10 cellular contexts compared by ENCODE assay signal in genomic region chr2:218002792-218003191, GRCh38. TPM values are rescaled to one million over a fixed set of nuclear protein-coding genes. Genes with fewer than 3 reads are reported as not detected.
A peak's percentile ranks its signal among the peaks of the same experiment; 100 is the strongest.
DNase-seq lines count a peak whose midpoint lies in the region; ATAC-seq and TF ChIP-seq lines count a peak whose summit lies in the region.
"Had no signal": no experiment of that assay in that cellular context is flagged by ENCODE, and none has a peak within 500 bp of the region (broad histone marks: within the 10 kb centered on the region; RNA-seq: fewer than 3 reads in every experiment).

Gene TNS1 (minus strand): TSS chr2:218002995. CDS start chr2:218002872, 123 bp downstream.

- peak within 1 kb of the TSS; percentile 43 for H3K27ac ChIP-seq in urinary bladder (ENCODE audit: low read depth)

- H3K4me1 ChIP-seq in mucosa of descending colon (ENCODE audit: low read depth) (no peaks in the 10 kb centered on the region), urinary bladder (ENCODE audit: insufficient read depth) (no peaks in the 10 kb centered on the region)

- H3K4me3 ChIP-seq in mucosa of descending colon, result no peak within 1 kb of the TSS
- peak within 1 kb of the TSS; percentile 32 for H3K4me3 ChIP-seq in urinary bladder (ENCODE audit: low read depth, low read length)

- WGBS in urinary bladder, result 41% methylated on average over 15 of the region's 15 CpGs

- H3K9me3 ChIP-seq in mucosa of descending colon, result no peaks in the 10 kb centered on the region

- DNase-seq in NCI-H82 (lab: John Stamatoyannopoulos, UW) (peak; percentile 58), NCI-H82 treated with DMSO at 0.1 percent for 48 hours (lab: John Stamatoyannopoulos, UW; ENCODE audit: unreplicated experiment) (no peak), mucosa of descending colon (peak in 2 of 3 donors; percentile 39 to 63), NCI-H748 treated with DMSO at 0.1 percent for 48 hours (lab: John Stamatoyannopoulos, UW) (no peak), HPDE6-E6E7 (ENCODE audit: extremely low spot score) (no peak), COR-L47 (lab: John Stamatoyannopoulos, UW) (no peak)
- DNase-seq: T-helper 17 cell had no signal

- H3K36me3 ChIP-seq in mucosa of descending colon (ENCODE audit: low read depth) (no peaks in the 10 kb centered on the region), urinary bladder (ENCODE audit: insufficient read depth) (no peaks in the 10 kb centered on the region)

- ATAC-seq in esophagus mucosa (peak; percentile 14), mucosa of descending colon (peak; percentile 40)
- ATAC-seq: T-helper 17 cell had no signal

- intact Hi-C loops in mucosa of descending colon (cut with DNase I, micrococcal nuclease), result no loop called here

- TF ChIP-seq CTCF in mucosa of descending colon (IDR thresholded peaks at IDR 0.05), result no peak

RNA-seq across cellular contexts. Expression of gene TNS1, which starts in this region (rescaled TPM):
- total RNA-seq in esophagus mucosa (27.7 TPM), mucosa of descending colon (1,000 to 10,000 TPM in 1 of 3 donors, 100 to 1,000 TPM in 1, 10 to 100 TPM in 1; 43.8 to 1,458 (median 121) TPM), urinary bladder (191 TPM)
- polyA plus RNA-seq in urinary bladder, result 576 TPM
- polyA plus RNA-seq: IgD-negative memory B cell had no signal

Comparison
In these comparisons a context has a peak if more than half of its experiments do, and no peak if none do; other contexts are left out.
1. DNase-seq: peak in NCI-H82 (single experiment) and mucosa of descending colon (2 of 3); none in NCI-H82 treated with DMSO at 0.1 percent for 48 hours (single experiment), NCI-H748 treated with DMSO at 0.1 percent for 48 hours (single experiment), HPDE6-E6E7 (single experiment) and COR-L47 (single experiment).